Comparison of ENCODE assay signal across 8 cellular contexts in genomic region chr12:8033153-8034044, GRCh38. TPM values are rescaled to one million over a fixed set of nuclear protein-coding genes. Genes with fewer than 3 reads are reported as not detected.
DNase-seq lines count a peak whose midpoint lies in the region; ATAC-seq and TF ChIP-seq lines count a peak whose summit lies in the region.

No MANE protein-coding gene starts in this region.

- H3K27ac Mint-ChIP-seq in activated T-cell treated with anti-CD3 and anti-CD28 coated beads, Interleukin-2, amount 50 U/mL, for 24 hours: peak overlapping the region; percentile 92
- peak overlapping the region; percentile 14 to 96 (median 86) for H3K27ac Mint-ChIP-seq in naive B cell

- H3K9me3 ChIP-seq in transverse colon: no peaks in the 10 kb centered on the region

- H3K36me3 ChIP-seq in H7 (replicated peaks; ENCODE audit: control insufficient read depth, insufficient read depth, low read length): no peaks in the 10 kb centered on the region
- no peaks in the 10 kb centered on the region for H3K36me3 ChIP-seq in transverse colon

- TF ChIP-seq EP300 in transverse colon (IDR thresholded peaks at IDR 0.05; ENCODE audit: low read depth): no peak

- no peaks in the 10 kb centered on the region for H3K27me3 Mint-ChIP-seq in activated T-cell treated with anti-CD3 and anti-CD28 coated beads, Interleukin-2, amount 50 U/mL, for 24 hours
- no peaks in the 10 kb centered on the region for H3K27me3 Mint-ChIP-seq in naive B cell

- H3K4me1 Mint-ChIP-seq in activated T-cell treated with anti-CD3 and anti-CD28 coated beads, Interleukin-2, amount 50 U/mL, for 24 hours (ENCODE audit: low read depth): peaks cover 58% of the 10 kb centered on the region
- peaks cover 53 to 61% (median 55%) of the 10 kb centered on the region in 3 donors for H3K4me1 Mint-ChIP-seq in naive B cell

- in situ Hi-C loops in transverse colon (cut with MboI; ENCODE audit: low pct_ligation_motif_present in 1 of 4, low pct_unique_long_range_greater_than_20kb in 1 of 4, low sequenced_read_pairs in 3 of 4): no loop called here

- H3K27me3 ChIP-seq in H7 (ENCODE audit: control insufficient read depth, insufficient read depth, low read length): no peaks in the 10 kb centered on the region
- H3K27me3 ChIP-seq in transverse colon: no peaks in the 10 kb centered on the region

- intact Hi-C loops in transverse colon (cut with DNase I; ENCODE audit: low total_unique reads): no loop called here

- peaks cover 9% of the 10 kb centered on the region for H3K36me3 Mint-ChIP-seq in activated T-cell treated with anti-CD3 and anti-CD28 coated beads, Interleukin-2, amount 50 U/mL, for 24 hours (ENCODE audit: low read depth)
- no peaks in the 10 kb centered on the region for H3K36me3 Mint-ChIP-seq in naive B cell

- peak; percentile 51 for DNase-seq in Daoy (ENCODE audit: low read depth)
- peak; percentile 91 for DNase-seq in H7
- peak; percentile 37 for DNase-seq in NCI-H2227 treated with DMSO at 0.1 percent for 48 hours (lab: John Stamatoyannopoulos, UW)
- DNase-seq in activated T-cell treated with anti-CD3 and anti-CD28 coated beads, Interleukin-2, amount 50 U/mL, for 24 hours: peak; percentile 69
- DNase-seq in fibroblast of mammary gland (ENCODE audit: low read depth): peak; percentile 50
- peak; percentile 21 for DNase-seq in naive B cell
- peak; percentile 55 for DNase-seq in transverse colon

- WGBS in transverse colon (ENCODE audit: low coverage in 1 of 2), 2 donors: 7% methylated on average over 3 to 14 of the region's 17 CpGs

- ATAC-seq in naive B cell (ENCODE audit: low read depth in 2 of 2) (peak in 1 of 2 donors; percentile 15), HG02610 (IDR thresholded peaks at IDR 0.05; ENCODE audit: unreplicated experiment) (no peak)

- H3K4me3 ChIP-seq in H7 (ENCODE audit: insufficient read depth, low read depth, low read length) (peak overlapping the region; percentile 87), fibroblast of mammary gland (ENCODE audit: control insufficient read depth, low read depth, low read length) (peak overlapping the region; percentile 92), transverse colon (peak overlapping the region; percentile 86 to 97 (median 92))

- peaks cover 40 to 61% (median 46%) of the 10 kb centered on the region in 4 donors for H3K4me1 ChIP-seq in transverse colon

- TF ChIP-seq POLR2A in transverse colon (IDR thresholded peaks at IDR 0.05): no peak

- no peaks in the 10 kb centered on the region for H3K9me3 Mint-ChIP-seq in activated T-cell treated with anti-CD3 and anti-CD28 coated beads, Interleukin-2, amount 50 U/mL, for 24 hours
- H3K9me3 Mint-ChIP-seq in naive B cell: no peaks in the 10 kb centered on the region

- TF ChIP-seq CTCF in fibroblast of mammary gland (conservative IDR thresholded peaks at IDR 0.05; ENCODE audit: control insufficient read depth, insufficient read depth, low read depth, low read length) (no peak), transverse colon (IDR thresholded peaks at IDR 0.05) (no peak)

- H3K27ac ChIP-seq in transverse colon: peak overlapping the region; percentile 94 to 95 (median 94)

- H3K4me3 Mint-ChIP-seq in activated T-cell treated with anti-CD3 and anti-CD28 coated beads, Interleukin-2, amount 50 U/mL, for 24 hours: peak overlapping the region; percentile 86
- peak overlapping the region; percentile 83 to 95 (median 90) for H3K4me3 Mint-ChIP-seq in naive B cell

RNA-seq across cellular contexts. Expression of gene FOXJ2, which starts 0.9 kb away (rescaled TPM):
- total RNA-seq in Daoy (2014; rRNA removed; shearing (Covaris generic)): 4.1 and 5.4 TPM in 2 replicates
- total RNA-seq in H7 (2014; rRNA removed; shearing (Covaris generic)): 6.9 TPM in 2 replicates
- polyA plus RNA-seq in naive B cell (ENCODE audit: low read depth in 6 of 6): 10 to 100 TPM in 3 of 6 donors, 1 to 10 TPM in 3; 4.6 to 18.4 (median 10.3) TPM
- total RNA-seq in transverse colon: 10 to 100 TPM; 11.6 to 15.7 (median 12.5) TPM

RNA-seq across cellular contexts. Expression of gene C3AR1, which starts 32.8 kb away (rescaled TPM):
- 0.40 and 0.57 TPM in 2 replicates for total RNA-seq in Daoy (2014; rRNA removed; shearing (Covaris generic))
- not detected in 2 replicates for total RNA-seq in H7 (2014; rRNA removed; shearing (Covaris generic))
- polyA plus RNA-seq in naive B cell (ENCODE audit: low read depth in 6 of 6): under 1 TPM in 2 of 6 donors, not detected in 4; 0.23 to 0.43 TPM
- total RNA-seq in transverse colon: 1 to 10 TPM; 2.4 to 9.4 (median 3.6) TPM

RNA-seq across cellular contexts. Expression of gene NECAP1, which starts 48.7 kb away (rescaled TPM):
- total RNA-seq in Daoy (2014; rRNA removed; shearing (Covaris generic)): 39.2 and 44.4 TPM in 2 replicates
- 42.6 and 50.1 TPM in 2 replicates for total RNA-seq in H7 (2014; rRNA removed; shearing (Covaris generic))
- 10 to 100 TPM; 19.6 to 35.8 (median 24.2) TPM for polyA plus RNA-seq in naive B cell (ENCODE audit: low read depth in 6 of 6)
- total RNA-seq in transverse colon: 10 to 100 TPM in 3 of 4 donors, 1 to 10 TPM in 1; 3.0 to 41.6 (median 36.3) TPM

Comparison
In these comparisons a context has a peak if more than half of its experiments do, and no peak if none do; other contexts are left out.
1. DNase-seq: peak in every context shown above with its lines; median percentile 91 in H7; 69 in activated T-cell treated with anti-CD3 and anti-CD28 coated beads, Interleukin-2, amount 50 U/mL, for 24 hours; 55 in transverse colon; 51 in Daoy; 50 in fibroblast of mammary gland; 37 in NCI-H2227 treated with DMSO at 0.1 percent for 48 hours; 21 in naive B cell.